Comparison of ENCODE assay signal across 20 cellular contexts in genomic region chr21:36480618-36481017, GRCh38. TPM values are rescaled to one million over a fixed set of nuclear protein-coding genes. Genes with fewer than 3 reads are reported as not detected.
DNase-seq lines count a peak whose midpoint lies in the region; ATAC-seq and TF ChIP-seq lines count a peak whose summit lies in the region.
"Had no signal": no experiment of that assay in that cellular context is flagged by ENCODE, and none has a peak within 500 bp of the region (broad histone marks: within the 10 kb centered on the region; RNA-seq: fewer than 3 reads in every experiment).

No MANE protein-coding gene starts in this region.

- no peaks in the 10 kb centered on the region for H3K4me1 ChIP-seq in hepatocyte (ENCODE audit: insufficient read depth)
- peaks cover 0 to 40% (median 6%) of the 10 kb centered on the region in 4 donors for H3K4me1 ChIP-seq in right lobe of liver
- H3K4me1 ChIP-seq in testis: peaks cover 21% of the 10 kb centered on the region
- H3K4me1 ChIP-seq in naive thymus-derived CD4-positive, alpha-beta T cell (ENCODE audit: control insufficient read depth in 2 of 2, insufficient read depth in 2 of 2, low read length in 2 of 2): no peaks in the 10 kb centered on the region
- H3K4me1 ChIP-seq in A673 (ENCODE audit: insufficient read depth, low read length, poor library complexity, severe bottlenecking): peaks cover 19% of the 10 kb centered on the region

- H3K36me3 ChIP-seq in hepatocyte (replicated peaks; ENCODE audit: insufficient read depth, low read depth) (no peaks in the 10 kb centered on the region), right lobe of liver (peaks cover 0 to 7% (median 0%) of the 10 kb centered on the region in 4 donors), testis (ENCODE audit: low read depth, missing control alignments) (no peaks in the 10 kb centered on the region), A673 (ENCODE audit: insufficient read depth, low read length, poor library complexity, severe bottlenecking) (no peaks in the 10 kb centered on the region)
- H3K36me3 ChIP-seq in naive thymus-derived CD4-positive, alpha-beta T cell (ENCODE audit: control insufficient read depth in 2 of 3, insufficient read depth in 3 of 3, low read length in 3 of 3): no peaks in the 10 kb centered on the region

- no peaks in the 10 kb centered on the region for H3K79me2 ChIP-seq in hepatocyte

- no peaks in the 10 kb centered on the region for H4K20me1 ChIP-seq in hepatocyte (ENCODE audit: insufficient read depth, poor library complexity, severe bottlenecking)

- peaks cover 0 to 2% (median 0%) of the 10 kb centered on the region in 7 donors for H3K4me1 Mint-ChIP-seq in naive thymus-derived CD4-positive, alpha-beta T cell
- H3K4me1 Mint-ChIP-seq: CD14-positive monocyte; CD4-positive, alpha-beta memory T cell had no signal

- H3K9me3 Mint-ChIP-seq in naive thymus-derived CD4-positive, alpha-beta T cell: no peaks in the 10 kb centered on the region
- H3K9me3 Mint-ChIP-seq: CD14-positive monocyte; CD4-positive, alpha-beta memory T cell; H9 had no signal

- no peak overlapping the region for H3K4me2 ChIP-seq in hepatocyte

- peak in 3 of 4 donors; percentile 0 to 6 (median 2) for ATAC-seq in right lobe of liver
- ATAC-seq in naive thymus-derived CD4-positive, alpha-beta T cell: no peak

- 85% methylated on average over 12 of the region's 12 CpGs for WGBS in hepatocyte (ENCODE audit: low lambda C conversion rate, missing lambda C conversion rate)
- 54% methylated on average over 8 of the region's 12 CpGs for WGBS in right lobe of liver (ENCODE audit: insufficient coverage, low coverage, low lambda C conversion rate, missing lambda C conversion rate)
- 74 to 77% methylated on average over 12 of the region's 12 CpGs for WGBS in testis, 2 donors

- H3K9me3 ChIP-seq in hepatocyte (ENCODE audit: low read depth) (no peaks in the 10 kb centered on the region), right lobe of liver (no peaks in the 10 kb centered on the region), testis (no peaks in the 10 kb centered on the region), A673 (ENCODE audit: low read depth, low read length, poor library complexity, severe bottlenecking) (no peaks in the 10 kb centered on the region)
- H3K9me3 ChIP-seq in naive thymus-derived CD4-positive, alpha-beta T cell (ENCODE audit: control insufficient read depth in 2 of 3, low read length in 3 of 3): no peaks in the 10 kb centered on the region

- DNase-seq in hepatocyte (ENCODE audit: low spot score): no peak
- DNase-seq in right lobe of liver: no peak
- peak; percentile 18 for DNase-seq in testis
- no peak for DNase-seq in naive thymus-derived CD4-positive, alpha-beta T cell
- no peak for DNase-seq in A673 (ENCODE audit: low spot score)
- no peak for DNase-seq in NCI-H1105 (lab: John Stamatoyannopoulos, UW)
- DNase-seq: AML-193; CD4-positive, alpha-beta memory T cell; DMS153; DMS79; GDM1; H9 had no signal

- intact Hi-C loops in right lobe of liver (cut with DNase I) (no loop called here), testis (cut with DNase I; ENCODE audit: low total_unique reads) (no loop called here), A673 (cut with micrococcal nuclease; ENCODE audit: unreplicated experiment) (no loop called here)
- intact Hi-C loops in naive thymus-derived CD4-positive, alpha-beta T cell (cut with micrococcal nuclease): no loop called here

- H3K27ac ChIP-seq in C4-2B (peak overlapping the region; percentile 51), hepatocyte (peak overlapping the region; percentile 19), right lobe of liver (peak overlapping the region; percentile 4 to 87 (median 83)), testis (no peak overlapping the region), A673 (ENCODE audit: low read depth, low read length, poor library complexity, severe bottlenecking) (no peak overlapping the region)
- H3K27ac ChIP-seq in naive thymus-derived CD4-positive, alpha-beta T cell (ENCODE audit: low read depth, low read length): no peak overlapping the region
- H3K27ac ChIP-seq: HL-60 had no signal

- H3K27me3 ChIP-seq in hepatocyte (no peaks in the 10 kb centered on the region), right lobe of liver (no peaks in the 10 kb centered on the region), testis (no peaks in the 10 kb centered on the region), A673 (replicated peaks; ENCODE audit: insufficient read depth, low read depth, low read length, poor library complexity) (no peaks in the 10 kb centered on the region)
- no peaks in the 10 kb centered on the region for H3K27me3 ChIP-seq in naive thymus-derived CD4-positive, alpha-beta T cell (ENCODE audit: control insufficient read depth in 2 of 2, insufficient read depth in 2 of 2, low read length in 2 of 2)

- H3K9me2 ChIP-seq in hepatocyte (replicated peaks; ENCODE audit: insufficient read depth): no peaks in the 10 kb centered on the region

- CTCF ChIA-PET in naive thymus-derived CD4-positive, alpha-beta T cell (lab: Charles Lee): no interaction called here
- CTCF ChIA-PET in A673 (lab: Charles Lee): no interaction called here

- H2AFZ ChIP-seq in hepatocyte: no peak overlapping the region

- H3K4me3 ChIP-seq in hepatocyte: no peak overlapping the region
- H3K4me3 ChIP-seq in right lobe of liver: peak overlapping the region in 2 of 3 donors; percentile 93 to 95
- no peak overlapping the region for H3K4me3 ChIP-seq in testis
- H3K4me3 ChIP-seq in naive thymus-derived CD4-positive, alpha-beta T cell (ENCODE audit: low read length): no peak overlapping the region
- H3K4me3 ChIP-seq in A673 (ENCODE audit: low read depth, low read length, poor library complexity, severe bottlenecking): no peak overlapping the region
- H3K4me3 ChIP-seq: K562 had no signal

- no TSS peak for BruUV-seq in A673 (replicated peaks; lab: Mats Ljungman, UMichigan)

- H3K27me3 Mint-ChIP-seq in naive thymus-derived CD4-positive, alpha-beta T cell: peaks cover 0 to 5% (median 4%) of the 10 kb centered on the region in 5 donors

- H3K4me3 Mint-ChIP-seq in naive thymus-derived CD4-positive, alpha-beta T cell: no peak overlapping the region
- H3K4me3 Mint-ChIP-seq: CD14-positive monocyte; CD4-positive, alpha-beta memory T cell; H9 had no signal

- no peak for TF ChIP-seq POLR2A in right lobe of liver (IDR thresholded peaks at IDR 0.05)
- no peak for TF ChIP-seq POLR2A in testis (IDR thresholded peaks at IDR 0.05)

- POLR2A ChIA-PET in naive thymus-derived CD4-positive, alpha-beta T cell (lab: Charles Lee): no interaction called here
- POLR2A ChIA-PET in A673 (lab: Charles Lee; ENCODE audit: low non-redundant PET): no interaction called here

- no peak overlapping the region for H3K27ac Mint-ChIP-seq in naive thymus-derived CD4-positive, alpha-beta T cell
- H3K27ac Mint-ChIP-seq: H9 had no signal

- no peak for TF ChIP-seq CTCF in C4-2B (conservative IDR thresholded peaks at IDR 0.05)
- TF ChIP-seq CTCF in hepatocyte (IDR thresholded peaks at IDR 0.05; ENCODE audit: poor library complexity): no peak
- TF ChIP-seq CTCF in right lobe of liver (IDR thresholded peaks at IDR 0.05): no peak
- no peak for TF ChIP-seq CTCF in testis (IDR thresholded peaks at IDR 0.05)
- TF ChIP-seq CTCF in A673 (conservative IDR thresholded peaks at IDR 0.05; ENCODE audit: low read depth, low read length): no peak

- H3K36me3 Mint-ChIP-seq in naive thymus-derived CD4-positive, alpha-beta T cell: no peaks in the 10 kb centered on the region
- H3K36me3 Mint-ChIP-seq: CD14-positive monocyte; CD4-positive, alpha-beta memory T cell had no signal

RNA-seq across cellular contexts. Expression of gene CLDN14, which starts 0.7 kb away (rescaled TPM):
- 0.53 and 1.7 TPM in 2 replicates for total RNA-seq in hepatocyte
- 0.51 and 2.2 TPM in 2 replicates for polyA plus RNA-seq in hepatocyte
- total RNA-seq in right lobe of liver: 10 to 100 TPM in 4 of 6 experiments, 1 to 10 TPM in 2; 9.3 to 16.7 (median 13.0) TPM
- under 1 TPM; 0.31 TPM for total RNA-seq in testis
- 0.96 TPM for polyA plus RNA-seq in testis (ENCODE audit: insufficient read depth, low read depth, low replicate concordance)
- total RNA-seq in naive thymus-derived CD4-positive, alpha-beta T cell: not detected
- not detected for polyA plus RNA-seq in naive thymus-derived CD4-positive, alpha-beta T cell
- total RNA-seq in A673 (2021): not detected in 2 replicates
- total RNA-seq: CD4-positive, alpha-beta memory T cell; H1; H9; HT1080; IMR-90; K562 had no signal
- polyA plus RNA-seq: BJ; CD14-positive monocyte; CD4-positive, alpha-beta memory T cell; IMR-90; K562 had no signal

Comparison
In these comparisons a context has a peak if more than half of its experiments do, and no peak if none do; other contexts are left out.
1. H3K27ac ChIP-seq: peak in C4-2B (single experiment), hepatocyte (single experiment) and right lobe of liver (3 of 3); none in testis (0 of 2), naive thymus-derived CD4-positive, alpha-beta T cell (single experiment) and A673 (single experiment).
2. H3K4me3 ChIP-seq: peak in right lobe of liver (2 of 3); none in hepatocyte (single experiment), testis (0 of 2), naive thymus-derived CD4-positive, alpha-beta T cell (single experiment) and A673 (single experiment).